ENCODE assay signal across 30 cellular contexts in genomic region chr1:178970184-178970583, GRCh38.
"Had no signal": no experiment of that assay in that cellular context is flagged by ENCODE, and none has a peak within 500 bp of the region (broad histone marks: within the 10 kb centered on the region; RNA-seq: fewer than 3 reads in every experiment).

No MANE protein-coding gene starts in this region.

- H3K36me3 Mint-ChIP-seq: mesothelial cell of epicardium; natural killer cell treated with Interleukin-12 subunit alpha and Interleukin-12 subunit beta and Interleukin-15 and Interleukin-18, amount 100 ng/mL, for 72 hours; neural progenitor cell had no signal

- H3K27ac Mint-ChIP-seq: dendritic cell treated with granulocyte-macrophage colony-stimulating factor and Interleukin-4, amounts not matched to agents 40 ng/mL and 50 ng/mL, for 4 days; endodermal cell; mesothelial cell of epicardium; natural killer cell treated with Interleukin-12 subunit alpha and Interleukin-12 subunit beta and Interleukin-15 and Interleukin-18, amount 100 ng/mL, for 72 hours; neural progenitor cell had no signal

- H3K4me2 ChIP-seq: hepatocyte, neural progenitor cell had no signal

- H3K4me3 Mint-ChIP-seq: dendritic cell treated with granulocyte-macrophage colony-stimulating factor and Interleukin-4, amounts not matched to agents 40 ng/mL and 50 ng/mL, for 4 days; endodermal cell; mesothelial cell of epicardium; natural killer cell treated with Interleukin-12 subunit alpha and Interleukin-12 subunit beta and Interleukin-15 and Interleukin-18, amount 100 ng/mL, for 72 hours; neural progenitor cell had no signal

- H3K27me3 ChIP-seq: colonic mucosa, gastroesophageal sphincter, heart left ventricle, hepatocyte, left lung, neural progenitor cell, ovary, right lobe of liver, transverse colon, upper lobe of right lung, uterus had no signal

- H3K27ac ChIP-seq: colonic mucosa, epithelial cell of prostate, foreskin keratinocyte, gastroesophageal sphincter, heart left ventricle, hepatocyte, left lung, neural progenitor cell, ovary, right lobe of liver, transverse colon, upper lobe of right lung, uterus had no signal

- H3K9me3 Mint-ChIP-seq: natural killer cell treated with Interleukin-12 subunit alpha and Interleukin-12 subunit beta and Interleukin-15 and Interleukin-18, amount 100 ng/mL, for 72 hours had no signal

- H3K27me3 Mint-ChIP-seq: dendritic cell treated with granulocyte-macrophage colony-stimulating factor and Interleukin-4, amounts not matched to agents 40 ng/mL and 50 ng/mL, for 4 days had no signal

- H3K36me3 ChIP-seq: colonic mucosa, gastroesophageal sphincter, heart left ventricle, left lung, neural progenitor cell, ovary, right lobe of liver, transverse colon, upper lobe of right lung, uterus had no signal

- H3K79me2 ChIP-seq: hepatocyte had no signal

- H3K4me1 ChIP-seq: colonic mucosa, foreskin keratinocyte, left lung, right lobe of liver, upper lobe of right lung, uterus had no signal

- ATAC-seq: esophagus mucosa, foreskin keratinocyte, gastroesophageal sphincter, left lung, mucosa of descending colon, upper lobe of right lung had no signal

- H3K4me1 Mint-ChIP-seq: endodermal cell had no signal

- H2AFZ ChIP-seq: hepatocyte, neural progenitor cell had no signal

- H3K9ac ChIP-seq: neural progenitor cell had no signal

- DNase-seq: colonic mucosa; effector CD8-positive, alpha-beta T cell; endodermal cell; foreskin keratinocyte; heart left ventricle; kidney; left lung; mesenchymal stem cell; mucosa of descending colon; naive B cell; nucleus accumbens; ovary; retina; right lobe of liver; small intestine; stimulated activated CD4-positive, alpha-beta T cell treated with anti-CD3 and anti-CD28 coated beads, Interleukin-15, amount 100 ng/mL, for 24 hours; stimulated activated CD4-positive, alpha-beta T cell treated with anti-CD3 and anti-CD28 coated beads, Interleukin-4, amount 100 ng/mL, for 1 hour; stimulated activated CD8-positive, alpha-beta memory T cell treated with anti-CD3 and anti-CD28 coated beads, Interleukin-4, amount 100 ng/mL, for 48 hours; stimulated activated naive CD4-positive, alpha-beta T cell treated with Interleukin-2 at 50 U/mL for 16 hours; transverse colon; upper lobe of right lung; uterus had no signal

- H3K4me3 ChIP-seq: colonic mucosa, gastroesophageal sphincter, heart left ventricle, hepatocyte, left lung, mucosa of descending colon, neural progenitor cell, ovary, right lobe of liver, transverse colon, upper lobe of right lung, uterus had no signal
